In the genomic region with DNA sequence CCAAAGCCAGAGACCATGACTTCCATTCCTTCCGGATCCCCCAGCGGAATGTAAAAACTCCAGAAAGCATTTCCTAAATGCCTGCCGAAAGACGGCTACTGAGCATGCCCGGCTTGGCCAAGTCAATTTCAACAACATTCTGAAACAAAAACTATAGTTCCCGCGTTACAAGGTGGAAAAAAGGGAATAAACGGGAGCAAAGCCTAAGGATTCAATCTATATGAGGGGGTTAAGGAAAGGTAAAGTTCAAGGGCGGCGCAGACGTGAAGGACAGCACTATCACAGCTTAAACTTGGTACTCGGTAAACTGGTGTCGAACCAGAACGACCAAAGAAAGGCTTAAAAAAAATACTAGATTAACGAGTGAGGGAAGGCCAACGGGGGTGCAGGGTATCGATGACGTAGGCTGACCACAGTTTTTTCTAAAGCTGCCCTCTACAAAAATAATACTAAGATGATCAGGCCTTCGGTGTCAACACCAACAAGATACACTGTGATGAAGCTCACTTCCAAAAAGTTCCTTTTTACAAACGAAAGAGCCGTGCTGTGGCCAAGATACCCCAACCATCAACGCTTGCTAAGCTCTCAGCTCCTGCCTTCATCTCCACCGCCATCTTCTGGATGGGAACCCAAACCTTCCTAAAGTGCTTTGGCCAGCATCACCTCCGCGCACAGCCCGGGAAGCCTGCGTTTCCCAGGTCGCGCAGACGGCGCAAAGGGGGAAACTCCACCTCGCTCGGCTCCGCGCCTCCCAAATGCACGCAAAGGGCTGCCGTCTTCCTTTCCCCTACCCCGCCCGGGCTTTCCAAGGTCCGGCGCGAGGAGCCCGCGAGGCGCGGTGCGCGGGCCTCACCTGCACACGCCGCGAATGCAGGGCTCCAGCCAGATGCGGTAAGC, we compare ENCODE assay signal across 8 cellular contexts. TPM values are rescaled to one million over a fixed set of nuclear protein-coding genes. Genes with fewer than 3 reads are reported as not detected.
DNase-seq lines count a peak whose midpoint lies in the region; ATAC-seq and TF ChIP-seq lines count a peak whose summit lies in the region.

No MANE protein-coding gene starts in this region.

- 0 out of 2 replicates have a peak, but pooled peaks cover 5% of the 10 kb centered on the region for H3F3A ChIP-seq in DOHH2 (ENCODE audit: control insufficient read depth, insufficient read depth)
- H3F3A ChIP-seq in SK-N-SH (replicated peaks; ENCODE audit: insufficient read depth), result peaks cover 30% of the 10 kb centered on the region

- H3K9me3 ChIP-seq in DOHH2 (ENCODE audit: control insufficient read depth, insufficient read depth, low read length), result no peaks in the 10 kb centered on the region
- H3K9me3 ChIP-seq in SK-N-SH, result no peaks in the 10 kb centered on the region
- no peaks in the 10 kb centered on the region for H3K9me3 ChIP-seq in right cardiac atrium (ENCODE audit: control insufficient read depth, low read length)
- H3K9me3 ChIP-seq in prostate gland, result no peaks in the 10 kb centered on the region

- peaks cover 10% of the 10 kb centered on the region for H4K20me1 ChIP-seq in DOHH2 (ENCODE audit: control insufficient read depth, insufficient read depth, low read depth, low read length)
- H4K20me1 ChIP-seq in SK-N-SH (ENCODE audit: insufficient read depth), result peaks cover 31% of the 10 kb centered on the region

- POLR2A ChIA-PET in SK-N-SH (lab: Yijun Ruan, JAX), result interaction anchor here (1.1 to 1.2 kb wide), 2 partner anchors 19 to 243 kb away, joined by 3 read pairs; no protein-coding TSS in a partner anchor

- H3K27me3 ChIP-seq in DOHH2 (ENCODE audit: control insufficient read depth, low read length), result 0 out of 2 replicates have a peak, but pooled peaks cover 2% of the 10 kb centered on the region
- no peaks in the 10 kb centered on the region for H3K27me3 ChIP-seq in SK-N-SH (ENCODE audit: insufficient read depth)
- H3K27me3 ChIP-seq in right cardiac atrium (ENCODE audit: control insufficient read depth, insufficient read depth), result no peaks in the 10 kb centered on the region
- H3K27me3 ChIP-seq in prostate gland (replicated peaks; ENCODE audit: insufficient read depth), result no peaks in the 10 kb centered on the region

- no peaks in the 10 kb centered on the region for H3K9me2 ChIP-seq in DOHH2 (replicated peaks; ENCODE audit: control insufficient read depth, low read length)
- H3K9me2 ChIP-seq in SK-N-SH, result no peaks in the 10 kb centered on the region

- no peak for TF ChIP-seq EP300 in Ishikawa (IDR thresholded peaks at IDR 0.05; ENCODE audit: borderline replicate concordance)
- no peak for TF ChIP-seq EP300 in SK-N-SH (IDR thresholded peaks at IDR 0.05; ENCODE audit: borderline replicate concordance in 1 of 2, low read depth in 1 of 2, low read length in 1 of 2)

- H3K4me1 ChIP-seq in DOHH2 (ENCODE audit: control insufficient read depth, low read length), result peaks cover 25% of the 10 kb centered on the region
- peaks cover 0 to 3% of the 10 kb centered on the region in 2 experiments; a peak in 1 of 4 replicates for H3K4me1 ChIP-seq in SK-N-SH (ENCODE audit: control insufficient read depth in 1 of 2, insufficient read depth in 2 of 2, low read depth in 1 of 2, low read length in 1 of 2)
- peaks cover 3% of the 10 kb centered on the region for H3K4me1 ChIP-seq in right cardiac atrium (ENCODE audit: control insufficient read depth, insufficient read depth, low read length)
- peaks cover 4% of the 10 kb centered on the region for H3K4me1 ChIP-seq in prostate gland (replicated peaks)

- intact Hi-C loops in right cardiac atrium (cut with DNase I) (no loop called here), prostate gland (cut with DNase I) (no loop called here)

- CTCF ChIA-PET in SK-N-SH (lab: Yijun Ruan, JAX), result interaction anchor here (0.8 to 1.7 kb wide), 13 partner anchors 12 to 412 kb away, joined by 3 to 7 read pairs (median 3); partner anchors contain the start of gene ALPL

- H3K4me3 ChIP-seq in DOHH2 (ENCODE audit: low read length) (peak overlapping the region; percentile 100), SK-N-SH (ENCODE audit: low read depth in 2 of 2, low read length in 1 of 2) (peak overlapping the region; percentile 78 to 81), right cardiac atrium (ENCODE audit: low read length) (peak overlapping the region; percentile 68), prostate gland (peak overlapping the region; percentile 90 to 94)

- peak; percentile 28 for ATAC-seq in GM21529 (IDR thresholded peaks at IDR 0.05; ENCODE audit: unreplicated experiment)
- peak; percentile 20 to 34 for ATAC-seq in right cardiac atrium

- H3K27ac ChIP-seq in DOHH2 (ENCODE audit: low read depth, low read length) (peak overlapping the region; percentile 97), SK-N-SH (ENCODE audit: low read depth in 2 of 2, low read length in 1 of 2) (peak overlapping the region; percentile 99 to 100), right cardiac atrium (ENCODE audit: low read length) (peak overlapping the region; percentile 62), prostate gland (peak overlapping the region; percentile 100)

- TF ChIP-seq RAD21 in Ishikawa (IDR thresholded peaks at IDR 0.05; ENCODE audit: low read depth) (peak; percentile 43; the same call in 1 of the 2 replicates), SK-N-SH (IDR thresholded peaks at IDR 0.05; ENCODE audit: low read length) (peak; percentile 56)

- peak overlapping the region; percentile 67 for H2AFZ ChIP-seq in SK-N-SH (ENCODE audit: low read depth)

- 2% methylated on average over 33 of the region's 52 CpGs for WGBS in SK-N-SH (ENCODE audit: low lambda C conversion rate)
- WGBS in right cardiac atrium, result under 1% methylated on average over 52 of the region's 52 CpGs
- WGBS in prostate gland, result 2% methylated on average over 39 of the region's 52 CpGs

- TF ChIP-seq CTCF in DOHH2 (IDR thresholded peaks at IDR 0.05; ENCODE audit: low read depth, low read length, poor library complexity, severe bottlenecking) (peak; percentile 38), SK-N-SH (IDR thresholded peaks at IDR 0.05) (peak; percentile 47), prostate gland (IDR thresholded peaks at IDR 0.05) (peak in 1 of 4 experiments; percentile 26)

- H3K79me2 ChIP-seq in DOHH2 (ENCODE audit: control insufficient read depth, low read length) (peaks cover 57% of the 10 kb centered on the region), SK-N-SH (ENCODE audit: insufficient read depth) (peaks cover 57% of the 10 kb centered on the region)

- peak overlapping the region; percentile 98 for H3K4me2 ChIP-seq in DOHH2 (ENCODE audit: low read length)
- H3K4me2 ChIP-seq in SK-N-SH, result peak overlapping the region; percentile 93

- no peak for TF ChIP-seq POLR2A in prostate gland (IDR thresholded peaks at IDR 0.05)

- H3K9ac ChIP-seq in SK-N-SH, result peak overlapping the region; percentile 100

- peaks cover 10% of the 10 kb centered on the region for H3K36me3 ChIP-seq in DOHH2 (ENCODE audit: control insufficient read depth, low read length)
- peaks cover 0 to 6% of the 10 kb centered on the region in 2 experiments for H3K36me3 ChIP-seq in SK-N-SH (replicated peaks in 1 of 2; ENCODE audit: control insufficient read depth in 1 of 2, insufficient read depth in 2 of 2, low read length in 1 of 2)
- no peaks in the 10 kb centered on the region for H3K36me3 ChIP-seq in prostate gland

- DNase-seq in SK-N-SH (peak; percentile 54), amygdala (lab: John Stamatoyannopoulos, UW) (peak in 47 of 56 donors; percentile 7 to 74 (median 40)), right cardiac atrium (peak in 2 of 3 donors; percentile 47 to 69), prostate gland (ENCODE audit: low spot score) (peak; percentile 64), germinal center (ENCODE audit: low spot score) (no peak)

TF ChIP-seq in Ishikawa, 13 proteins besides CTCF, POLR2A, EP300 and RAD21 (continues in another document):
- TF ChIP-seq, protein P1, sequence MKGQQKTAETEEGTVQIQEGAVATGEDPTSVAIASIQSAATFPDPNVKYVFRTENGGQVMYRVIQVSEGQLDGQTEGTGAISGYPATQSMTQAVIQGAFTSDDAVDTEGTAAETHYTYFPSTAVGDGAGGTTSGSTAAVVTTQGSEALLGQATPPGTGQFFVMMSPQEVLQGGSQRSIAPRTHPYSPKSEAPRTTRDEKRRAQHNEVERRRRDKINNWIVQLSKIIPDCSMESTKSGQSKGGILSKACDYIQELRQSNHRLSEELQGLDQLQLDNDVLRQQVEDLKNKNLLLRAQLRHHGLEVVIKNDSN (IDR thresholded peaks at IDR 0.05), result no peak
- TF ChIP-seq YY1 (IDR thresholded peaks at IDR 0.05; ENCODE audit: low read depth) (peak; percentile 7; the same call in 1 of the 2 replicates), ZBTB7A (IDR thresholded peaks at IDR 0.05; ENCODE audit: low read depth) (no peak)
- TF ChIP-seq, protein P2, sequence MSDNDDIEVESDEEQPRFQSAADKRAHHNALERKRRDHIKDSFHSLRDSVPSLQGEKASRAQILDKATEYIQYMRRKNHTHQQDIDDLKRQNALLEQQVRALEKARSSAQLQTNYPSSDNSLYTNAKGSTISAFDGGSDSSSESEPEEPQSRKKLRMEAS (IDR thresholded peaks at IDR 0.05), result no peak

TF ChIP-seq in SK-N-SH, 30 proteins besides CTCF, POLR2A, EP300 and RAD21 (continues in another document):
- TF ChIP-seq YY1 (IDR thresholded peaks at IDR 0.05; ENCODE audit: low read depth) (0 out of 2 replicates have a peak, but pooled peaks have one; percentile 58), RXRA (IDR thresholded peaks at IDR 0.05; ENCODE audit: borderline replicate concordance, low read depth) (no peak)
- TF ChIP-seq, protein P2 (IDR thresholded peaks at IDR 0.05; ENCODE audit: low read depth), result no peak

RNA-seq across cellular contexts. Expression of gene USP48, which starts 0.7 kb away (rescaled TPM):
- 13.6 and 16.3 TPM in 2 replicates for polyA plus RNA-seq in SK-N-SH (2012; rRNA removed)
- 15.3 and 22.0 TPM in 2 replicates for polyA plus RNA-seq in SK-N-SH (2012; cell fraction: cytosol; rRNA removed)
- polyA plus RNA-seq in SK-N-SH (2012; cell fraction: nucleus; rRNA removed), result 20.5 and 33.7 TPM in 2 replicates
- total RNA-seq in right cardiac atrium, result 10 to 100 TPM; 45.1 to 49.4 (median 46.0) TPM
- 19.9 TPM for polyA plus RNA-seq in right cardiac atrium
- 10 to 100 TPM; 36.2 to 47.5 TPM for total RNA-seq in prostate gland

RNA-seq across cellular contexts. Expression of gene LDLRAD2, which starts 29.8 kb away (rescaled TPM):
- polyA plus RNA-seq in SK-N-SH (2012; rRNA removed) (0.02 TPM in 1 of 2 replicates, not detected in the other), right cardiac atrium (4.7 TPM)
- polyA plus RNA-seq in SK-N-SH (2012; cell fraction: cytosol; rRNA removed), result not detected in 2 replicates
- 0.02 and 0.04 TPM in 2 replicates for polyA plus RNA-seq in SK-N-SH (2012; cell fraction: nucleus; rRNA removed)
- total RNA-seq in right cardiac atrium (under 1 TPM in 2 of 4 donors, not detected in 2; 0.06 to 0.23 TPM), prostate gland (1 to 10 TPM in 1 of 2 donors, under 1 TPM in 1; 0.32 to 1.6 TPM)
